In the genomic region with DNA sequence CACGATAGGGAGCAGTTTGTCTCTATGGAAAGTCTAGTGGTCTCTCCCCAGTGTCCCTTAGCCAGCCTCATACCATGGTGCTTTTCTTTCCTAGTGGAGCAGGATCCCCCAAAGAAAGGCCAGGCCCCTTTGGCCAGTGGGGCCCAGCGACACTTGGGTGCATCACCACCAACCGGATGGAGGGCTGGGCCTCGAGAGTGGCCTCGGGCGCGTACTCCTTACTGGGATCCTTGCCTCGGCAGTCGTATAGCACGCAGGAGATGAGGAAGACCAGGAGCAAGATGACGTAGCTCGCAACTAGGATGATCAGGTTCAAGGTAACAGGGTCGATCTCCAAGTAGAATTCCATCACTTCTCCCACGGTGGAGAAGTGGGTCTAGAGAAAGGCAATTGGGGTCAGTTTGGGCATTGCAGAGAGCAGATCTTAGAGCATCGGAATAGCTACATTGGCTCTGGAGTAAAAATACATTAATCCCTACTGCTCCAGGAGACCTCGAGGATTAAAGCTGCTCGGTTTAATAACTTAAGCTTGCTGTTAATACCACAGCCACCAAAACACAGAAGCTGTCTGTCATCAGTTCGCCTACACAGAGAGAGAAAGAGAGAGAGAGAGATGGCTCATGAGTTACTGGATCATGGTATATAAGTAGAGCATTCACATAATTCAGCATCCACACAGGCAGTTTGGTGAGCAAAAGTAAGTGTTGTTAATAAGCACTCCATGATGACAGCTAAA, we compare ENCODE assay signal across 27 cellular contexts. TPM values are rescaled to one million over a fixed set of nuclear protein-coding genes. Genes with fewer than 3 reads are reported as not detected.
"Had no signal": no experiment of that assay in that cellular context is flagged by ENCODE, and none has a peak within 500 bp of the region (broad histone marks: within the 10 kb centered on the region; RNA-seq: fewer than 3 reads in every experiment).

Gene SMIM36, minus strand, starts transcription at position 467 of the 736 bp plus-strand sequence.

- DNase-seq: cortex of kidney; effector memory CD4-positive, alpha-beta T cell; heart left ventricle; islet precursor cell; mammary epithelial cell; naive thymus-derived CD8-positive, alpha-beta T cell; posterior cingulate gyrus; small intestine; stimulated activated CD4-positive, alpha-beta T cell treated with anti-CD3 and anti-CD28 coated beads, Interleukin-12 subunit alpha, Interleukin-12 subunit beta, amount 100 ng/mL, for 4 hours; stimulated activated naive CD4-positive, alpha-beta T cell treated with Interleukin-2 at 50 U/mL for 16 hours; thyroid gland; uterus had no signal

- ATAC-seq: esophagus mucosa; heart left ventricle; naive thymus-derived CD8-positive, alpha-beta T cell had no signal

- H3K27ac ChIP-seq: heart left ventricle, neutrophil, right atrium auricular region, suprapubic skin, thyroid gland, upper lobe of left lung, uterus had no signal

- H3K9me3 ChIP-seq: heart left ventricle, neutrophil, right atrium auricular region, suprapubic skin, thyroid gland, upper lobe of left lung, uterus had no signal

- H3K4me3 ChIP-seq: heart left ventricle, right atrium auricular region, suprapubic skin, thyroid gland, upper lobe of left lung, uterus had no signal

- H3K36me3 ChIP-seq: heart left ventricle, neutrophil, right atrium auricular region, suprapubic skin, thyroid gland, upper lobe of left lung, uterus had no signal

- H3K27me3 ChIP-seq: heart left ventricle, neutrophil, right atrium auricular region, thyroid gland, upper lobe of left lung, uterus had no signal

- H3K4me1 ChIP-seq: right atrium auricular region, thyroid gland, uterus had no signal

RNA-seq across cellular contexts. Expression of gene SMIM36, which starts in this region (rescaled TPM):
- total RNA-seq: esophagus mucosa; fibroblast of lung; frontal cortex; glomerular endothelial cell; heart left ventricle; left lobe of liver; lower leg skin; mammary epithelial cell; mesenteric fat pad; mononuclear cell; naive thymus-derived CD8-positive, alpha-beta T cell; osteoblast; pulmonary artery endothelial cell; right atrium auricular region; suprapubic skin; thyroid gland; upper lobe of left lung; uterus had no signal
- polyA plus RNA-seq: fibroblast of lung, heart left ventricle, mammary epithelial cell, neural cell, small intestine had no signal
